ENCODE assay signal across 31 cellular contexts in the genomic region with DNA sequence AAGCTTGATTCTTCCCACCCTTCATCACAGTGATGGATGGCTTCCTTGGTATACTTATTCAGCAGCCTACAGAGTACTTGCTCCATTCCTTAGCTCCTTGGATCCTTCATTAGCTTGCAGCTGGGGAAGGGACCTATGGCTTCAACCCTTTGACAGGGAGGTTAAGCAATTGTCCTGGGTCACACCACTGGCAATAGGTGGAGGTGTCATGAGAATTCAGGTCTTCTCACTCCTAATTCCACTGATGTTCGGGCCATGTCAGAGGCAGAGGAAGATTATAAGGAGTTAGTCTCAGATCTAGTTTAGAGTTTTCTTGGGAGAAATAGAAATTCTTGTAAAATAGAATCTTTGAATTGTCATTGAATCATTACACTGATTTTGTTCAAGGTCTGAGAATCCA. TPM values are rescaled to one million over a fixed set of nuclear protein-coding genes. Genes with fewer than 3 reads are reported as not detected.
"Had no signal": no experiment of that assay in that cellular context is flagged by ENCODE, and none has a peak within 500 bp of the region (broad histone marks: within the 10 kb centered on the region; RNA-seq: fewer than 3 reads in every experiment).

No MANE protein-coding gene starts in this region.

- H3K27me3 ChIP-seq: hepatocyte, left lung, pancreas, stomach, testis, thyroid gland, transverse colon, upper lobe of left lung, vagina had no signal

- ATAC-seq: left colon; left lung; lower lobe of right lung; mucosa of descending colon; naive thymus-derived CD4-positive, alpha-beta T cell; natural killer cell treated with Interleukin-12 subunit alpha and Interleukin-12 subunit beta and Interleukin-15 and Interleukin-18, amount 100 ng/mL, for 72 hours; pancreas; right cardiac atrium; sciatic nerve; stimulated activated naive B cell treated with anti-CD40 and anti-IgM and Interleukin-4, amounts not matched to agents 10 μg/mL and 1 μg/mL and 100 μg/mL, for 72 hours; stimulated activated naive CD8-positive, alpha-beta T cell treated with anti-CD3 and anti-CD28 coated beads, Interleukin-15, Interleukin-2, amounts not matched to agents 100 U/mL and 50 U/mL, for 24 hours had no signal

- H3K79me2 ChIP-seq: hepatocyte had no signal

- H3K4me3 ChIP-seq: hepatocyte, left lung, lower lobe of right lung, mucosa of descending colon, pancreas, prostate gland, skin epidermis, stomach, testis, thyroid gland, transverse colon, upper lobe of left lung, vagina had no signal

- FAIRE-seq: pancreas had no signal

- H3K27ac ChIP-seq: hepatocyte, left lung, lower lobe of right lung, pancreas, prostate gland, skin epidermis, stomach, testis, thyroid gland, transverse colon, upper lobe of left lung, vagina had no signal

- DNase-seq: islet precursor cell; left colon; left lung; lower lobe of right lung; midbrain; mucosa of descending colon; naive thymus-derived CD4-positive, alpha-beta T cell; nucleus accumbens; pancreas; retina; right cardiac atrium; stimulated activated CD4-positive, alpha-beta T cell treated with anti-CD3 and anti-CD28 coated beads, Interleukin-12 subunit alpha, Interleukin-12 subunit beta, amount 100 ng/mL, for 4 hours; stimulated activated CD4-positive, alpha-beta T cell treated with anti-CD3 and anti-CD28 coated beads, Interleukin-15, amount 100 ng/mL, for 24 hours; stimulated activated CD4-positive, alpha-beta T cell treated with anti-CD3 and anti-CD28 coated beads, Interleukin-2, amount 100 ng/mL, for 24 hours; stimulated activated CD4-positive, alpha-beta T cell treated with anti-CD3 and anti-CD28 coated beads, Interleukin-4, amount 100 ng/mL, for 1 hour; stimulated activated naive B cell treated with anti-CD40 and anti-IgM and Interleukin-4, amounts not matched to agents 10 μg/mL and 1 μg/mL and 100 μg/mL, for 72 hours; stimulated activated naive CD8-positive, alpha-beta T cell treated with anti-CD3 and anti-CD28 coated beads, Interleukin-15, Interleukin-2, amounts not matched to agents 100 U/mL and 50 U/mL, for 24 hours; stomach; testis; thyroid gland; transverse colon; upper lobe of left lung had no signal

- H3K9me3 ChIP-seq: left lung, lower lobe of right lung, mucosa of descending colon, pancreas, prostate gland, stomach, testis, thyroid gland, transverse colon, upper lobe of left lung, vagina had no signal

- H3K4me2 ChIP-seq: hepatocyte had no signal

- H2AFZ ChIP-seq: hepatocyte had no signal

- H3K36me3 ChIP-seq: left lung, lower lobe of right lung, pancreas, prostate gland, stomach, thyroid gland, transverse colon, upper lobe of left lung, vagina had no signal

- H3K4me1 ChIP-seq: lower lobe of right lung, pancreas, prostate gland, stomach, testis, thyroid gland, upper lobe of left lung, vagina had no signal

RNA-seq across cellular contexts. Expression of a gene that starts 24.5 kb away (rescaled TPM):
- total RNA-seq: myocyte; natural killer cell treated with Interleukin-12 subunit alpha and Interleukin-12 subunit beta and Interleukin-15 and Interleukin-18, amount 100 ng/mL, for 72 hours; neural crest cell had no signal
- polyA plus RNA-seq: liver; naive thymus-derived CD4-positive, alpha-beta T cell; pancreas had no signal

RNA-seq across cellular contexts. Expression of a gene that starts 55.4 kb away (rescaled TPM):
- total RNA-seq: liver, myocyte, neural crest cell had no signal
